ENCODE assay signal across 1 cellular context in the genomic region with DNA sequence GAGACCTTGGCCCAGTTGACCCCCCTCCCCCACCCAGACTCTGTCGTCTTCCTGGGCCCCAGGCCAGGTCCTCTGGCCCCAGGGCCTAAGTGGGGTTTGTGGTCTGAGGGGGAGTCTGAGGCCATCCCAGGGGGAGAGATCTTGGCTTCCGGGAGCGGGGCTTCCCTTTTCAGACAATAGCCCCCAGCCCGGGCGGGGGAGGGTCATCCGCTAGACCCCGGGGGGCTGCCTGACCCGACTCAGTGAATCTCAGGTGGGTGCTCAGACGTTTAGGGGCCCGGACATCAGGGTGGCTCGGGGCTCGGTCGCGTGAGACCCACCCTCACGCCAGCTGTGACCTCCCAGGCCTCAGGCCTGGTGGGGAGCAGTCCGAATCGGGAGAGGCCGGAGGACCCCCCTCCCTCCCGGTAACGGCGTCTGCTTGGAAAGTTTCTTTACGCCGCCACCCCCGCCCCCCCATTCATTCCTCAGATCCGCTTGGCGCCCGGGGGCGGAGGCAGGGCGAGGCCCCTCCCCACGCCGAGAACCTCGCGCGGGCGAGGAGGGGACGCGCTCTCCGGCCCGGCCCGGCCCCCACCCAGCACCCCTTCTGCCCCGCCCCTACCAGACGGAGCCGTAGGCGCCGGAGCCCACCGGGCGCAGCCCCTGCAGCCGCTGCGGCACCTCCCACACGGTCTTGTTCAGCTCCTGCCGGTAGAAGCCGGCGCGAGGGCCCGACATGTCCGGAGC.
TF ChIP-seq lines count a peak whose summit lies in the region.

No MANE protein-coding gene starts in this region.

TF ChIP-seq in HepG2, 621 proteins besides CTCF, POLR2A, EP300 and RAD21:
- TF ChIP-seq THAP11 (CRISPR knock-in tag; IDR thresholded peaks at IDR 0.05) (no peak), RELA (CRISPR knock-in tag; IDR thresholded peaks at IDR 0.05) (no peak), MYC (CRISPR knock-in tag; IDR thresholded peaks at IDR 0.05; ENCODE audit: borderline replicate concordance) (no peak), ZNF788 (CRISPR knock-in tag; IDR thresholded peaks at IDR 0.05; ENCODE audit: borderline replicate concordance) (no peak), HOXA7 (CRISPR knock-in tag; IDR thresholded peaks at IDR 0.05) (no peak), KLF6 (CRISPR knock-in tag; IDR thresholded peaks at IDR 0.05) (no peak), MBNL3 (CRISPR knock-in tag; conservative IDR thresholded peaks at IDR 0.05) (no peak), ZBTB20 (CRISPR knock-in tag; IDR thresholded peaks at IDR 0.05; ENCODE audit: borderline replicate concordance, low read depth) (no peak)
- TF ChIP-seq, protein P1, sequence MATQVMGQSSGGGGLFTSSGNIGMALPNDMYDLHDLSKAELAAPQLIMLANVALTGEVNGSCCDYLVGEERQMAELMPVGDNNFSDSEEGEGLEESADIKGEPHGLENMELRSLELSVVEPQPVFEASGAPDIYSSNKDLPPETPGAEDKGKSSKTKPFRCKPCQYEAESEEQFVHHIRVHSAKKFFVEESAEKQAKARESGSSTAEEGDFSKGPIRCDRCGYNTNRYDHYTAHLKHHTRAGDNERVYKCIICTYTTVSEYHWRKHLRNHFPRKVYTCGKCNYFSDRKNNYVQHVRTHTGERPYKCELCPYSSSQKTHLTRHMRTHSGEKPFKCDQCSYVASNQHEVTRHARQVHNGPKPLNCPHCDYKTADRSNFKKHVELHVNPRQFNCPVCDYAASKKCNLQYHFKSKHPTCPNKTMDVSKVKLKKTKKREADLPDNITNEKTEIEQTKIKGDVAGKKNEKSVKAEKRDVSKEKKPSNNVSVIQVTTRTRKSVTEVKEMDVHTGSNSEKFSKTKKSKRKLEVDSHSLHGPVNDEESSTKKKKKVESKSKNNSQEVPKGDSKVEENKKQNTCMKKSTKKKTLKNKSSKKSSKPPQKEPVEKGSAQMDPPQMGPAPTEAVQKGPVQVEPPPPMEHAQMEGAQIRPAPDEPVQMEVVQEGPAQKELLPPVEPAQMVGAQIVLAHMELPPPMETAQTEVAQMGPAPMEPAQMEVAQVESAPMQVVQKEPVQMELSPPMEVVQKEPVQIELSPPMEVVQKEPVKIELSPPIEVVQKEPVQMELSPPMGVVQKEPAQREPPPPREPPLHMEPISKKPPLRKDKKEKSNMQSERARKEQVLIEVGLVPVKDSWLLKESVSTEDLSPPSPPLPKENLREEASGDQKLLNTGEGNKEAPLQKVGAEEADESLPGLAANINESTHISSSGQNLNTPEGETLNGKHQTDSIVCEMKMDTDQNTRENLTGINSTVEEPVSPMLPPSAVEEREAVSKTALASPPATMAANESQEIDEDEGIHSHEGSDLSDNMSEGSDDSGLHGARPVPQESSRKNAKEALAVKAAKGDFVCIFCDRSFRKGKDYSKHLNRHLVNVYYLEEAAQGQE (IDR thresholded peaks at IDR 0.05; ENCODE audit: borderline replicate concordance in 1 of 2, low read depth in 1 of 2, low read length in 2 of 2): no peak
- TF ChIP-seq, protein P2, sequence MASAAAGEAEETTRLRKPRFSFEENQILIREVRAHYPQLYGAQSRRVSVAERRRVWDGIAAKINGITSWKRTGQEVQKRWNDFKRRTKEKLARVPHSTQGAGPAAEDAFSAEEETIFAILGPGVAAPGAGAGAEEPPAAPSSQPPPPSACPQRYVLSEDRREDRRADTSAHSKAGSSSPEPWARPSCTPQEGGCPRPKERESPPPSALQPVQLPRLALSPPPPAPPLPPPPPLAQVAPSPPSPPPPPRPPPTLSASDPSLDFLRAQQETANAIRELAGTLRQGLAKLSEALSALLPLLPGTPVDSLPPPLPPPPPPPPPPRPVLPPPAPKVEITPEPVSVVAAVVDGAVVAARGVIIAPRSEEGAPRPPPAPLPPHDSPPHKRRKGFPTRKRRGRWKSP (CRISPR knock-in tag; IDR thresholded peaks at IDR 0.05): no peak
